Comparison of ENCODE assay signal across 23 cellular contexts in genomic region chr12:124660846-124661245, GRCh38.
DNase-seq lines count a peak whose midpoint lies in the region; ATAC-seq, FAIRE-seq and TF ChIP-seq lines count a peak whose summit lies in the region.
"Had no signal": no experiment of that assay in that cellular context is flagged by ENCODE, and none has a peak within 500 bp of the region (broad histone marks: within the 10 kb centered on the region; RNA-seq: fewer than 3 reads in every experiment).

No MANE protein-coding gene starts in this region.

- peaks cover 14% of the 10 kb centered on the region for H3K4me1 Mint-ChIP-seq in mesothelial cell of epicardium
- H3K4me1 Mint-ChIP-seq: activated B cell treated with CpG ODN at 0.5 μM for 24 hours; CD8-positive, alpha-beta memory T cell; T-helper 17 cell had no signal

- CTCF ChIA-PET in HepG2 (lab: Yijun Ruan, JAX; ENCODE audit: low intra/inter-chr PET ratio, low total read pairs) = no interaction called here

- H3K27me3 ChIP-seq in WERI-Rb-1 (ENCODE audit: insufficient read depth, low read depth, severe bottlenecking) (no peaks in the 10 kb centered on the region), HepG2 (ENCODE audit: control insufficient read depth in 1 of 2, insufficient read depth in 2 of 2, low read length in 2 of 2) (peaks cover 4 to 50% of the 10 kb centered on the region in 2 experiments; a peak in 4 of 5 replicates)
- H3K27me3 ChIP-seq: esophagus muscularis mucosa, left lung, vagina had no signal

- no peak for TF ChIP-seq POLR2A in HepG2 (IDR thresholded peaks at IDR 0.05; ENCODE audit: insufficient read depth in 1 of 2, low read depth in 2 of 2, low read length in 2 of 2)

- H3K36me3 ChIP-seq in WERI-Rb-1 = peaks cover 28% of the 10 kb centered on the region
- no peaks in the 10 kb centered on the region for H3K36me3 ChIP-seq in HepG2 (replicated peaks in 1 of 2; ENCODE audit: control insufficient read depth in 1 of 2, insufficient read depth in 2 of 2, low read length in 2 of 2)
- H3K36me3 ChIP-seq: esophagus muscularis mucosa, left lung, vagina had no signal

- H3K27ac ChIP-seq in WERI-Rb-1 (peak overlapping the region; percentile 94), HepG2 (ENCODE audit: extremely low read length, insufficient read depth, low read length) (no peak overlapping the region)
- H3K27ac ChIP-seq: esophagus muscularis mucosa, left lung, parathyroid adenoma, vagina had no signal

- no peaks in the 10 kb centered on the region for H3K79me2 ChIP-seq in HepG2 (ENCODE audit: insufficient read depth, low read length)
- H3K79me2 ChIP-seq: parathyroid adenoma had no signal

- no peak overlapping the region for H2AFZ ChIP-seq in HepG2 (ENCODE audit: low read length)
- H2AFZ ChIP-seq: parathyroid adenoma had no signal

- peaks cover 11% of the 10 kb centered on the region for H3K9me3 ChIP-seq in WERI-Rb-1 (ENCODE audit: severe bottlenecking)
- no peaks in the 10 kb centered on the region for H3K9me3 ChIP-seq in HepG2 (ENCODE audit: low read length)
- H3K9me3 ChIP-seq: esophagus muscularis mucosa, left lung, vagina had no signal

- peak overlapping the region; percentile 39 for H3K27ac Mint-ChIP-seq in mesothelial cell of epicardium
- H3K27ac Mint-ChIP-seq: activated B cell treated with CpG ODN at 0.5 μM for 24 hours; activated naive CD8-positive, alpha-beta T cell; activated T-cell treated with anti-CD3 and anti-CD28 coated beads, Interleukin-2, amount 50 U/mL, for 72 hours; CD8-positive, alpha-beta memory T cell; T-helper 17 cell had no signal

- no peak for FAIRE-seq in HepG2 (lab: Jason Lieb, UNC)
- FAIRE-seq: bronchial epithelial cell, H1 had no signal

- no peaks in the 10 kb centered on the region for H4K20me1 ChIP-seq in HepG2 (ENCODE audit: insufficient read depth, low read length)

- no TSS peak for BruUV-seq in HepG2 (replicated peaks; lab: Mats Ljungman, UMichigan)

- no peak overlapping the region for H3K4me2 ChIP-seq in HepG2 (ENCODE audit: low read depth, low read length)

- TF ChIP-seq CTCF in WERI-Rb-1 (IDR thresholded peaks at IDR 0.05; ENCODE audit: low read depth, low read length) (no peak), mesothelial cell of epicardium (IDR thresholded peaks at IDR 0.05; ENCODE audit: unreplicated experiment) (no peak), HepG2 (CRISPR knock-in tag; IDR thresholded peaks at IDR 0.05) (no peak)

- H3K4me3 Mint-ChIP-seq in mesothelial cell of epicardium = no peak overlapping the region
- H3K4me3 Mint-ChIP-seq: activated B cell treated with CpG ODN at 0.5 μM for 24 hours; activated naive CD8-positive, alpha-beta T cell; activated T-cell treated with anti-CD3 and anti-CD28 coated beads, Interleukin-2, amount 50 U/mL, for 72 hours; CD8-positive, alpha-beta memory T cell; T-helper 17 cell had no signal

- ATAC-seq in HG02610 (IDR thresholded peaks at IDR 0.05; ENCODE audit: unreplicated experiment) = no peak
- no peak for ATAC-seq in HepG2
- ATAC-seq: activated T-cell treated with anti-CD3 and anti-CD28 coated beads, Interleukin-2, amount 50 U/mL, for 72 hours; left lung; T-helper 17 cell had no signal

- TF ChIP-seq EP300 in HepG2 (IDR thresholded peaks at IDR 0.05; ENCODE audit: low read depth in 2 of 2, low read length in 2 of 2) (no peak), HepG2 (CRISPR knock-in tag; IDR thresholded peaks at IDR 0.05; ENCODE audit: borderline replicate concordance) (no peak)

- H3K9ac ChIP-seq in HepG2 (ENCODE audit: insufficient read depth, low read depth, low read length) = no peak overlapping the region
- H3K9ac ChIP-seq: parathyroid adenoma had no signal

- DNase-seq in NCI-H1092 (lab: John Stamatoyannopoulos, UW) = peak; percentile 33
- peak; percentile 88 for DNase-seq in NCI-H1694 (lab: John Stamatoyannopoulos, UW)
- peak; percentile 89 for DNase-seq in WERI-Rb-1
- no peak for DNase-seq in mesothelial cell of epicardium (ENCODE audit: low spot score in 2 of 2, unreplicated experiment in 2 of 2)
- no peak for DNase-seq in activated naive CD4-positive, alpha-beta T cell (lab: John Stamatoyannopoulos, UW)
- DNase-seq in activated CD4-positive, alpha-beta T cell treated with anti-CD3 and anti-CD28 coated beads, Interleukin-2, amount 50 U/mL, for 4 hours = no peak
- DNase-seq in HepG2 (ENCODE audit: low spot score) = no peak
- DNase-seq: activated B cell treated with CpG ODN at 0.5 μM for 24 hours; activated T-cell treated with anti-CD3 and anti-CD28 coated beads, Interleukin-2, amount 50 U/mL, for 72 hours; CD8-positive, alpha-beta memory T cell; IMR-90; left lung; NCI-H345; SHP77; stimulated activated CD4-positive, alpha-beta T cell treated with anti-CD3 and anti-CD28 coated beads, Interleukin-2, amount 100 ng/mL, for 48 hours; T-helper 17 cell had no signal

- H3K4me3 ChIP-seq in WERI-Rb-1 (ENCODE audit: low read depth, low read length) (peak overlapping the region; percentile 13; the same call in 1 of the 2 replicates), HepG2 (replicated peaks in 1 of 3; ENCODE audit: insufficient read depth in 1 of 3, low read depth in 2 of 3, low read length in 3 of 3) (no peak overlapping the region)
- H3K4me3 ChIP-seq: esophagus muscularis mucosa, left lung, vagina had no signal

- POLR2A ChIA-PET in HepG2 (lab: Yijun Ruan, JAX) = no interaction called here

- TF ChIP-seq RAD21 in HepG2 (CRISPR knock-in tag; IDR thresholded peaks at IDR 0.05) = no peak

- peaks cover 4% of the 10 kb centered on the region for H3K27me3 Mint-ChIP-seq in mesothelial cell of epicardium (ENCODE audit: low read depth)
- H3K27me3 Mint-ChIP-seq: activated naive CD8-positive, alpha-beta T cell had no signal

- in situ Hi-C loops in HepG2 (cut with HindIII; ENCODE audit: extremely low pct_ligation_motif_present, low pct_unique_long_range_greater_than_20kb) = no loop called here

- 0 out of 2 replicates have a peak, but pooled peaks cover 16% of the 10 kb centered on the region for H3K4me1 ChIP-seq in HepG2 (ENCODE audit: insufficient read depth, low read length)

- WGBS in HepG2 (ENCODE audit: low lambda C conversion rate) = 60% methylated on average over 21 of the region's 21 CpGs

- intact Hi-C loops in HepG2 (cut with micrococcal nuclease; ENCODE audit: unreplicated experiment) = no loop called here

- no peaks in the 10 kb centered on the region for H3K36me3 Mint-ChIP-seq in mesothelial cell of epicardium
- H3K36me3 Mint-ChIP-seq: activated naive CD8-positive, alpha-beta T cell had no signal

- H3K9me3 Mint-ChIP-seq in mesothelial cell of epicardium = peaks cover 10% of the 10 kb centered on the region

TF ChIP-seq in HepG2, 621 proteins besides CTCF, POLR2A, EP300 and RAD21:
- TF ChIP-seq MIER2 (CRISPR knock-in tag; IDR thresholded peaks at IDR 0.05) (no peak), HIC2 (CRISPR knock-in tag; IDR thresholded peaks at IDR 0.05; ENCODE audit: low read depth) (no peak), AGO1 (IDR thresholded peaks at IDR 0.05; ENCODE audit: low read depth, low read length, poor library complexity, severe bottlenecking) (no peak), SALL2 (CRISPR knock-in tag; IDR thresholded peaks at IDR 0.05) (no peak), TERF1 (CRISPR knock-in tag; IDR thresholded peaks at IDR 0.05) (no peak), NR2F2 (IDR thresholded peaks at IDR 0.05; ENCODE audit: borderline replicate concordance, low read depth) (no peak), NFIC (IDR thresholded peaks at IDR 0.05; ENCODE audit: low read length) (no peak), JUN (CRISPR knock-in tag; IDR thresholded peaks at IDR 0.05) (no peak), BHLHE40 (IDR thresholded peaks at IDR 0.05; ENCODE audit: low read length) (no peak)
TF ChIP-seq in HepG2: peak in this region for 0.

Comparison
In these comparisons a context has a peak if more than half of its experiments do, and no peak if none do; other contexts are left out.
1. DNase-seq: peak in NCI-H1092 (single experiment), NCI-H1694 (single experiment) and WERI-Rb-1 (single experiment); none in mesothelial cell of epicardium (0 of 2), activated naive CD4-positive, alpha-beta T cell (0 of 4), activated CD4-positive, alpha-beta T cell treated with anti-CD3 and anti-CD28 coated beads, Interleukin-2, amount 50 U/mL, for 4 hours (0 of 2) and HepG2 (single experiment).